ENCODE assay signal across 1 cellular context in genomic region chr3:49616061-49616460, GRCh38.
TF ChIP-seq lines count a peak whose summit lies in the region.

No MANE protein-coding gene starts in this region.

TF ChIP-seq in SK-N-SH treated with all-trans-retinoic acid at 6 μM for 48 hours, 23 proteins besides CTCF, POLR2A, EP300 and RAD21 (continued from another document):
- TF ChIP-seq PATZ1 (CRISPR knock-in tag; IDR thresholded peaks at IDR 0.05; ENCODE audit: borderline replicate concordance) (no peak), ZFP3 (CRISPR knock-in tag; IDR thresholded peaks at IDR 0.05) (no peak), POU6F1 (CRISPR knock-in tag; IDR thresholded peaks at IDR 0.05; ENCODE audit: borderline replicate concordance, low read depth) (no peak), TCF4 (CRISPR knock-in tag; IDR thresholded peaks at IDR 0.05; ENCODE audit: borderline replicate concordance) (no peak), CSDC2 (CRISPR knock-in tag; IDR thresholded peaks at IDR 0.05) (no peak)
